In the genomic region with DNA sequence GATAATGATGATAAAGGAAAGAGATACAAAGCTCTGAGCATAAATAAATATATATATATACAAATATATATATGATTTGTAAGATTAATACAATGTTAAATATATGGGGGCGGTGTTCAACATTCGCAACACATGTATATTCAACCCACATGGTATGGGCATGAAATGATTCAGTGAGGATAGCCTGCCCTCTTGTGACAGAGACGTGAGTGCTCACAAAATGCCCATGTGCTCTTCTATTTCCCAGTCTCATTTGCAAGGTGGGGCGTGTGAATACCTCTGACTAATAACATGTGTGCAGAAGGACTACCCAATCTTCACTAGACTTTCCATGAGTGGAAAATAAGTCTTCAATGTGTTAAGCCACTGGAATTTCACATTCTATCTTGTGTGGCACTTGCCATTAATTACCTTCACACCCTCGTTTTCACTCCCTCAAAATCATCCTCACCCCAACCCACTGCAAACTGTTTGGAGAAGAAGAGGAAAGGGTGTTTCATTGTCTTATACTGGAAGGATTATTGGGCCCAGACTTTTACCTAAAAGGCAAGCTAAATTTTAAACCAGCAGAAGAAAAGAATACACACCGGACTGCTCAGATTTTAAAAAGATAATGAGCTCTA, we compare ENCODE assay signal across 8 cellular contexts. TPM values are rescaled to one million over a fixed set of nuclear protein-coding genes. Genes with fewer than 3 reads are reported as not detected.
DNase-seq lines count a peak whose midpoint lies in the region; ATAC-seq and TF ChIP-seq lines count a peak whose summit lies in the region.

No MANE protein-coding gene starts in this region.

- H3K27ac Mint-ChIP-seq in brain: no peak overlapping the region

- TF ChIP-seq POLR2A in upper lobe of left lung (IDR thresholded peaks at IDR 0.05): no peak

- H3K9me2 ChIP-seq in PC-9 (ENCODE audit: insufficient read depth): no peaks in the 10 kb centered on the region

- H3K27ac ChIP-seq in PC-9 (no peak overlapping the region), upper lobe of left lung (no peak overlapping the region)

- 42 to 46% methylated on average over 6 of the region's 6 CpGs for WGBS in upper lobe of left lung, 2 donors

- no peak overlapping the region for H2AFZ ChIP-seq in PC-9

- TF ChIP-seq EP300 in upper lobe of left lung (IDR thresholded peaks at IDR 0.05): no peak

- intact Hi-C loops in PC-9 (cut with micrococcal nuclease; ENCODE audit: unreplicated experiment): loop anchor here (1.0 kb wide), 1 partner anchor 630 kb away; no protein-coding TSS in a partner anchor

- H3K4me3 ChIP-seq in PC-9 (no peak overlapping the region), upper lobe of left lung (no peak overlapping the region)

- no peaks in the 10 kb centered on the region for H3K36me3 ChIP-seq in PC-9 (ENCODE audit: low read depth)
- no peaks in the 10 kb centered on the region for H3K36me3 ChIP-seq in upper lobe of left lung

- H3K36me3 Mint-ChIP-seq in brain: no peaks in the 10 kb centered on the region

- no peaks in the 10 kb centered on the region for H4K20me1 ChIP-seq in PC-9 (ENCODE audit: insufficient read depth)

- ATAC-seq in GM21576 (IDR thresholded peaks at IDR 0.05; ENCODE audit: unreplicated experiment) (peak; percentile 92), upper lobe of left lung (ENCODE audit: low FRiP score in 2 of 2) (peak; percentile 37 to 61)

- no peaks in the 10 kb centered on the region for H3K4me1 Mint-ChIP-seq in brain

- H3K9me3 ChIP-seq in PC-9 (ENCODE audit: insufficient read depth, low read depth) (no peaks in the 10 kb centered on the region), upper lobe of left lung (no peaks in the 10 kb centered on the region)

- DNase-seq in activated CD4-positive, alpha-beta T cell treated with anti-CD3 and anti-CD28 coated beads for 48 hours: peak; percentile 38
- DNase-seq in activated CD4-positive, alpha-beta T cell treated with anti-CD3 and anti-CD28 coated beads for 1 hour: no peak
- DNase-seq in HuH-7 (ENCODE audit: low spot score) (peak; percentile 8), PC-9 (peak; percentile 36 to 68), left kidney (ENCODE audit: low read depth, low spot score) (peak; percentile 74), upper lobe of left lung (no peak)

- no peak overlapping the region for H3K4me2 ChIP-seq in PC-9

- H3K9me3 Mint-ChIP-seq in brain: peaks cover 0 to 3% (median 0%) of the 10 kb centered on the region in 5 experiments

- H3F3A ChIP-seq in PC-9 (ENCODE audit: insufficient read depth, low read depth): no peaks in the 10 kb centered on the region

- H3K79me2 ChIP-seq in PC-9 (ENCODE audit: low read depth): no peaks in the 10 kb centered on the region

- CTCF ChIA-PET in PC-9 (lab: Charles Lee): interaction anchor here (0.5 kb wide), 1 partner anchor 284 kb away, joined by 7 read pairs; no protein-coding TSS in a partner anchor

- H3K27me3 ChIP-seq in PC-9 (ENCODE audit: insufficient read depth, low read depth): no peaks in the 10 kb centered on the region
- H3K27me3 ChIP-seq in upper lobe of left lung: no peaks in the 10 kb centered on the region

- peaks cover 22% of the 10 kb centered on the region for H3K27me3 Mint-ChIP-seq in brain

- BruUV-seq in PC-9 (replicated peaks; lab: Mats Ljungman, UMichigan): no TSS peak

- POLR2A ChIA-PET in PC-9 (lab: Charles Lee; ENCODE audit: unreplicated experiment): interaction anchor here (0.5 to 0.7 kb wide), 2 partner anchors 193 to 515 kb away, joined by 3 read pairs; a partner anchor contains a TSS

- no peak overlapping the region for H3K4me3 Mint-ChIP-seq in brain

- H3K4me1 ChIP-seq in PC-9 (replicated peaks; ENCODE audit: insufficient read depth): no peaks in the 10 kb centered on the region
- H3K4me1 ChIP-seq in upper lobe of left lung: no peaks in the 10 kb centered on the region

- TF ChIP-seq CTCF in PC-9 (conservative IDR thresholded peaks at IDR 0.05) (peak; percentile 68), brain (conservative IDR thresholded peaks at IDR 0.05) (peak; percentile 41 to 73), upper lobe of left lung (IDR thresholded peaks at IDR 0.05) (peak in 4 of 6 experiments; percentile 17 to 45 (median 34))

RNA-seq across cellular contexts. Expression of a gene that starts 26.9 kb away (rescaled TPM):
- total RNA-seq in PC-9 (2021) (0.80 and 8.3 TPM in 2 replicates), upper lobe of left lung (10 to 100 TPM in 1 of 6 donors, under 1 TPM in 5; 0.11 to 21.0 (median 0.61) TPM)
- 0.31 TPM for polyA plus RNA-seq in brain (ENCODE audit: insufficient read depth, low read depth, low replicate concordance)

Comparison
In these comparisons a context has a peak if more than half of its experiments do, and no peak if none do; other contexts are left out.
1. DNase-seq: peak in activated CD4-positive, alpha-beta T cell treated with anti-CD3 and anti-CD28 coated beads for 48 hours (single experiment), HuH-7 (single experiment), PC-9 (2 of 2) and left kidney (single experiment); none in activated CD4-positive, alpha-beta T cell treated with anti-CD3 and anti-CD28 coated beads for 1 hour (single experiment) and upper lobe of left lung (0 of 2).
2. Peak in every context shown above with its lines, with median percentiles within 50 percentile points of each other: CTCF ChIP-seq.